9 cellular contexts compared by ENCODE assay signal in the genomic region with DNA sequence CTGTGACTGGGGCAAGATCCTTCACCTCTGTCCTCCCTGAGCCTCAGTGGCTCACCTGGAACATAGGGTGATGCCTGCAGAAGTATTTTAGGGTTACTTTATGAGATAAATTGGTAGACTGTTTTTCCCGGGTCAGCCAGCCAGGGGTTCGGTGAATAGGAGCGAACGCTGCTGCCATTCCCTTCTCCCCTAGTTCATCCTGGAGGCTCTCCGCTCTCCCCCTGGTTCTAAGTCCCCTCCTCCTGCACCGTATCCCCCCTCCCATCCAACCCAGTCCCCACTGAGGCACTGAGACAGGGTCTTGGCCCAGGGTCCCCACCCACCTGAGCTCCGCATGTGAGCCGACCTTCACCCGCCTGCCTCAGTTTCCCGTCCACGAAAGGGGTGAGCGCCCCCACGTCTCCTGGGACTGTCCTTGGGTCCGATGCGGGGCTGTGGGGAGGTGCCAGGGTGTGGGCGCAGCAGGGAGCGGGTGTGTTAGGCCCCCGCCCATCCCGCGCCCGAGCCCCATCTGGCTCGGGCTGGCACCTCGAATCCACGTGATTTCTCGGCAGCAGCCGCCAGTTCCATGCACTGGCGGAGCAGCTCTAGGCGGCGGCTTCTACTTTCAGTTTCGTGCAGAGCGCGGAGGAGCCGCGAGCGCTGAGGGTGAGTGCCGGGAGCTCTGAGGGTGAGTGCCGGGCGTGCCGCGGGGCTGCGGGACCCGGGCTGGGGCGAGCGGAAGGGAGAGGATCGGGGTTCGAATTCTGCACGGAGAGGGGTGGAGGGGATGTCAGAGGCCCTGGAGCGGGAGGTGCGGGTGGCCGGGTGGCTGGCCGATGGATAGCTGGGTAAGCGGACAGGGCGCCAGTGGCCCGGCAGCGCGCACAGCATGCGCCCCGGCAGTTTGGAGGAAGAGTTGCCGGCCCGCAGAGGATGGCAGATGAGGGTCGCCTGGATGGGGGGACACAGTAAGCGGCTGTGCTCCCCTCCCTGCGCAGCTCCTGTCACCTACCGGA. TPM values are rescaled to one million over a fixed set of nuclear protein-coding genes. Genes with fewer than 3 reads are reported as not detected.
A peak's percentile ranks its signal among the peaks of the same experiment; 100 is the strongest.
DNase-seq lines count a peak whose midpoint lies in the region; ATAC-seq, FAIRE-seq and TF ChIP-seq lines count a peak whose summit lies in the region.
"Had no signal": no experiment of that assay in that cellular context is flagged by ENCODE, and none has a peak within 500 bp of the region (broad histone marks: within the 10 kb centered on the region; RNA-seq: fewer than 3 reads in every experiment).

A gene with protein sequence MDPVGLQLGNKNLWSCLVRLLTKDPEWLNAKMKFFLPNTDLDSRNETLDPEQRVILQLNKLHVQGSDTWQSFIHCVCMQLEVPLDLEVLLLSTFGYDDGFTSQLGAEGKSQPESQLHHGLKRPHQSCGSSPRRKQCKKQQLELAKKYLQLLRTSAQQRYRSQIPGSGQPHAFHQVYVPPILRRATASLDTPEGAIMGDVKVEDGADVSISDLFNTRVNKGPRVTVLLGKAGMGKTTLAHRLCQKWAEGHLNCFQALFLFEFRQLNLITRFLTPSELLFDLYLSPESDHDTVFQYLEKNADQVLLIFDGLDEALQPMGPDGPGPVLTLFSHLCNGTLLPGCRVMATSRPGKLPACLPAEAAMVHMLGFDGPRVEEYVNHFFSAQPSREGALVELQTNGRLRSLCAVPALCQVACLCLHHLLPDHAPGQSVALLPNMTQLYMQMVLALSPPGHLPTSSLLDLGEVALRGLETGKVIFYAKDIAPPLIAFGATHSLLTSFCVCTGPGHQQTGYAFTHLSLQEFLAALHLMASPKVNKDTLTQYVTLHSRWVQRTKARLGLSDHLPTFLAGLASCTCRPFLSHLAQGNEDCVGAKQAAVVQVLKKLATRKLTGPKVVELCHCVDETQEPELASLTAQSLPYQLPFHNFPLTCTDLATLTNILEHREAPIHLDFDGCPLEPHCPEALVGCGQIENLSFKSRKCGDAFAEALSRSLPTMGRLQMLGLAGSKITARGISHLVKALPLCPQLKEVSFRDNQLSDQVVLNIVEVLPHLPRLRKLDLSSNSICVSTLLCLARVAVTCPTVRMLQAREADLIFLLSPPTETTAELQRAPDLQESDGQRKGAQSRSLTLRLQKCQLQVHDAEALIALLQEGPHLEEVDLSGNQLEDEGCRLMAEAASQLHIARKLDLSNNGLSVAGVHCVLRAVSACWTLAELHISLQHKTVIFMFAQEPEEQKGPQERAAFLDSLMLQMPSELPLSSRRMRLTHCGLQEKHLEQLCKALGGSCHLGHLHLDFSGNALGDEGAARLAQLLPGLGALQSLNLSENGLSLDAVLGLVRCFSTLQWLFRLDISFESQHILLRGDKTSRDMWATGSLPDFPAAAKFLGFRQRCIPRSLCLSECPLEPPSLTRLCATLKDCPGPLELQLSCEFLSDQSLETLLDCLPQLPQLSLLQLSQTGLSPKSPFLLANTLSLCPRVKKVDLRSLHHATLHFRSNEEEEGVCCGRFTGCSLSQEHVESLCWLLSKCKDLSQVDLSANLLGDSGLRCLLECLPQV (N-terminal part only) (plus strand): TSS at position 610 of the 998 bp plus-strand sequence. CDS start 31,156 bp downstream, outside the sequence.

- DNase-seq in NCI-H1436 (lab: John Stamatoyannopoulos, UW): peak; percentile 80
- no peak for DNase-seq in NCI-H1436 treated with DMSO at 0.1 percent for 48 hours (lab: John Stamatoyannopoulos, UW)
- peak; percentile 87 for DNase-seq in NCI-H2171 treated with DMSO at 0.1 percent for 48 hours (lab: John Stamatoyannopoulos, UW)
- DNase-seq in activated B cell treated with CpG ODN at 0.5 μM for 24 hours: peak; percentile 76
- peak; percentile 52 for DNase-seq in bronchial epithelial cell (ENCODE audit: low read depth)
- peak; percentile 85 for DNase-seq in iris pigment epithelial cell (ENCODE audit: low read depth)
- DNase-seq in stimulated activated CD4-positive, alpha-beta T cell treated with anti-CD3 and anti-CD28 coated beads, Interleukin-12 subunit alpha, Interleukin-12 subunit beta, amount 100 ng/mL, for 24 hours (ENCODE audit: low read depth in 2 of 2): peak; percentile 89 to 94

- no peaks in the 10 kb centered on the region for H3K27me3 ChIP-seq in bronchial epithelial cell (ENCODE audit: control insufficient read depth, insufficient read depth, low read length)

- TF ChIP-seq CTCF in activated B cell treated with CpG ODN at 0.5 μM for 24 hours (IDR thresholded peaks at IDR 0.05) (no peak), bronchial epithelial cell (IDR thresholded peaks at IDR 0.05; ENCODE audit: insufficient read depth, low read length, severe bottlenecking) (no peak)

- H3K36me3 ChIP-seq in bronchial epithelial cell (ENCODE audit: control insufficient read depth, insufficient read depth, low read length): no peaks in the 10 kb centered on the region

- peak within 1 kb of the TSS; percentile 96 for H3K4me3 Mint-ChIP-seq in activated B cell treated with CpG ODN at 0.5 μM for 24 hours

- FAIRE-seq in bronchial epithelial cell (lab: Jason Lieb, UNC): no peak
- FAIRE-seq: A204.1 had no signal

- ATAC-seq in HG02938 (IDR thresholded peaks at IDR 0.05; ENCODE audit: unreplicated experiment) (peak; percentile 72), activated B cell treated with CpG ODN at 0.5 μM for 24 hours (ENCODE audit: low read depth) (peak; percentile 89)

- no peaks in the 10 kb centered on the region for H3K27me3 Mint-ChIP-seq in activated B cell treated with CpG ODN at 0.5 μM for 24 hours

- H3K36me3 Mint-ChIP-seq in activated B cell treated with CpG ODN at 0.5 μM for 24 hours (ENCODE audit: low read depth): peaks cover 50% of the 10 kb centered on the region

- peak within 1 kb of the TSS; percentile 93 for H3K27ac Mint-ChIP-seq in activated B cell treated with CpG ODN at 0.5 μM for 24 hours

- H3K9me3 Mint-ChIP-seq in activated B cell treated with CpG ODN at 0.5 μM for 24 hours: no peaks in the 10 kb centered on the region

- CTCF ChIA-PET in activated B cell treated with CpG ODN at 0.5 μM for 24 hours (lab: Charles Lee): interaction anchor here (0.9 to 1.6 kb wide), 11 partner anchors 10 to 63 kb away, joined by 3 to 16 read pairs (median 4); no protein-coding TSS in a partner anchor

- intact Hi-C loops in activated B cell treated with CpG ODN at 0.5 μM for 24 hours (cut with micrococcal nuclease): no loop called here

- POLR2A ChIA-PET in activated B cell treated with CpG ODN at 0.5 μM for 24 hours (lab: Charles Lee): interaction anchor here (0.6 to 10.4 kb wide), 23 partner anchors 8 to 253 kb away, joined by 3 to 233 read pairs (median 8); a partner anchor contains a TSS

- H3K4me3 ChIP-seq in bronchial epithelial cell (ENCODE audit: low read depth, low read length): peak within 1 kb of the TSS; percentile 76

- peaks cover 86% of the 10 kb centered on the region for H3K4me1 Mint-ChIP-seq in activated B cell treated with CpG ODN at 0.5 μM for 24 hours

RNA-seq across cellular contexts. Expression of the gene that starts here (rescaled TPM):
- total RNA-seq in activated B cell treated with CpG ODN at 0.5 μM for 24 hours: 296 and 372 TPM in 2 replicates
- total RNA-seq in bronchial epithelial cell: 2.1 and 2.2 TPM in 2 replicates

Comparison
In these comparisons a context has a peak if more than half of its experiments do, and no peak if none do; other contexts are left out.
1. RNA of the gene that starts here (total RNA-seq): 296 to 372 TPM in activated B cell treated with CpG ODN at 0.5 μM for 24 hours; 2.1 to 2.2 TPM in bronchial epithelial cell; every median in the first group is over 10 times any median in the second.